In genomic region chr10:27225642-27226257, GRCh38 we compare ENCODE assay signal across 26 cellular contexts. TPM values are rescaled to one million over a fixed set of nuclear protein-coding genes. Genes with fewer than 3 reads are reported as not detected.
DNase-seq lines count a peak whose midpoint lies in the region; ATAC-seq and TF ChIP-seq lines count a peak whose summit lies in the region.
"Had no signal": no experiment of that assay in that cellular context is flagged by ENCODE, and none has a peak within 500 bp of the region (broad histone marks: within the 10 kb centered on the region; RNA-seq: fewer than 3 reads in every experiment).

No MANE protein-coding gene starts in this region.

- peaks cover 26% of the 10 kb centered on the region for H3K36me3 Mint-ChIP-seq in activated CD8-positive, alpha-beta memory T cell treated with anti-CD3 and anti-CD28 coated beads, Interleukin-2, amount 10 ng/mL, durations not matched to agents 7 days and 5 days
- H3K36me3 Mint-ChIP-seq in activated T-helper 1 cell treated with anti-CD3 and anti-CD28 coated beads, Interleukin-12 subunit alpha, Interleukin-12 subunit beta, Interleukin-2, Interleukin-4 antibody, amounts not matched to agents 30 ng/mL and 10 ng/mL and 1 ng/mL, durations not matched to agents 14 hours and 24 hours and 36 hours (ENCODE audit: low read depth) = peaks cover 8% of the 10 kb centered on the region
- H3K36me3 Mint-ChIP-seq in progenitor cell of endocrine pancreas (ENCODE audit: insufficient read depth) = peaks cover 14% of the 10 kb centered on the region
- H3K36me3 Mint-ChIP-seq: type B pancreatic cell had no signal

- intact Hi-C loops in activated T-helper 1 cell treated with anti-CD3 and anti-CD28 coated beads, Interleukin-12 subunit alpha, Interleukin-12 subunit beta, Interleukin-2, Interleukin-4 antibody, amounts not matched to agents 30 ng/mL and 10 ng/mL and 1 ng/mL, durations not matched to agents 14 hours and 24 hours and 36 hours (cut with micrococcal nuclease) = no loop called here

- H3K27me3 Mint-ChIP-seq in activated CD8-positive, alpha-beta memory T cell treated with anti-CD3 and anti-CD28 coated beads, Interleukin-2, amount 10 ng/mL, durations not matched to agents 7 days and 5 days = no peaks in the 10 kb centered on the region
- H3K27me3 Mint-ChIP-seq in activated T-helper 1 cell treated with anti-CD3 and anti-CD28 coated beads, Interleukin-12 subunit alpha, Interleukin-12 subunit beta, Interleukin-2, Interleukin-4 antibody, amounts not matched to agents 30 ng/mL and 10 ng/mL and 1 ng/mL, durations not matched to agents 14 hours and 24 hours and 36 hours (ENCODE audit: insufficient read depth) = no peaks in the 10 kb centered on the region
- H3K27me3 Mint-ChIP-seq in progenitor cell of endocrine pancreas = no peaks in the 10 kb centered on the region
- H3K27me3 Mint-ChIP-seq: type B pancreatic cell had no signal

- peak; percentile 86 for ATAC-seq in activated CD8-positive, alpha-beta memory T cell treated with anti-CD3 and anti-CD28 coated beads, Interleukin-2, amount 10 ng/mL, durations not matched to agents 7 days and 5 days
- peak; percentile 45 for ATAC-seq in GM18498 (IDR thresholded peaks at IDR 0.05; ENCODE audit: unreplicated experiment)
- ATAC-seq: gastroesophageal sphincter, left lung, pancreas, SK-N-SH treated with all-trans-retinoic acid at 6 μM for 48 hours had no signal

- H3K4me3 Mint-ChIP-seq in activated CD8-positive, alpha-beta memory T cell treated with anti-CD3 and anti-CD28 coated beads, Interleukin-2, amount 10 ng/mL, durations not matched to agents 7 days and 5 days = peak overlapping the region; percentile 23
- H3K4me3 Mint-ChIP-seq in activated T-helper 1 cell treated with anti-CD3 and anti-CD28 coated beads, Interleukin-12 subunit alpha, Interleukin-12 subunit beta, Interleukin-2, Interleukin-4 antibody, amounts not matched to agents 30 ng/mL and 10 ng/mL and 1 ng/mL, durations not matched to agents 14 hours and 24 hours and 36 hours = no peak overlapping the region
- no peak overlapping the region for H3K4me3 Mint-ChIP-seq in progenitor cell of endocrine pancreas (ENCODE audit: low read depth)
- H3K4me3 Mint-ChIP-seq: endodermal cell, type B pancreatic cell had no signal

- peak overlapping the region; percentile 83 for H3K27ac Mint-ChIP-seq in activated CD8-positive, alpha-beta memory T cell treated with anti-CD3 and anti-CD28 coated beads, Interleukin-2, amount 10 ng/mL, durations not matched to agents 7 days and 5 days
- H3K27ac Mint-ChIP-seq in activated T-helper 1 cell treated with anti-CD3 and anti-CD28 coated beads, Interleukin-12 subunit alpha, Interleukin-12 subunit beta, Interleukin-2, Interleukin-4 antibody, amounts not matched to agents 30 ng/mL and 10 ng/mL and 1 ng/mL, durations not matched to agents 14 hours and 24 hours and 36 hours = peak overlapping the region; percentile 19
- peak overlapping the region; percentile 10 for H3K27ac Mint-ChIP-seq in progenitor cell of endocrine pancreas
- H3K27ac Mint-ChIP-seq: endodermal cell, type B pancreatic cell had no signal

- H3K4me1 Mint-ChIP-seq in activated CD8-positive, alpha-beta memory T cell treated with anti-CD3 and anti-CD28 coated beads, Interleukin-2, amount 10 ng/mL, durations not matched to agents 7 days and 5 days = peaks cover 24% of the 10 kb centered on the region
- H3K4me1 Mint-ChIP-seq in activated T-helper 1 cell treated with anti-CD3 and anti-CD28 coated beads, Interleukin-12 subunit alpha, Interleukin-12 subunit beta, Interleukin-2, Interleukin-4 antibody, amounts not matched to agents 30 ng/mL and 10 ng/mL and 1 ng/mL, durations not matched to agents 14 hours and 24 hours and 36 hours (ENCODE audit: low read depth) = peaks cover 11% of the 10 kb centered on the region
- no peaks in the 10 kb centered on the region for H3K4me1 Mint-ChIP-seq in progenitor cell of endocrine pancreas (ENCODE audit: low read depth)
- H3K4me1 Mint-ChIP-seq: endodermal cell had no signal

- CTCF ChIA-PET in activated CD8-positive, alpha-beta memory T cell treated with anti-CD3 and anti-CD28 coated beads, Interleukin-2, amount 10 ng/mL, durations not matched to agents 7 days and 5 days (lab: Charles Lee) = interaction anchor here (1.2 kb wide), 1 partner anchor 27 kb away, joined by 4 read pairs; no protein-coding TSS in a partner anchor

- no peak for TF ChIP-seq CTCF in progenitor cell of endocrine pancreas (IDR thresholded peaks at IDR 0.05; ENCODE audit: unreplicated experiment)

- peak; percentile 67 for DNase-seq in activated CD8-positive, alpha-beta memory T cell treated with anti-CD3 and anti-CD28 coated beads, Interleukin-2, amount 10 ng/mL, durations not matched to agents 7 days and 5 days
- no peak for DNase-seq in activated CD8-positive, alpha-beta memory T cell treated with anti-CD3 and anti-CD28 coated beads for 24 hours
- DNase-seq in activated T-helper 1 cell treated with anti-CD3 and anti-CD28 coated beads, Interleukin-12 subunit alpha, Interleukin-12 subunit beta, Interleukin-2, Interleukin-4 antibody, amounts not matched to agents 30 ng/mL and 10 ng/mL and 1 ng/mL, durations not matched to agents 14 hours and 24 hours and 36 hours (ENCODE audit: low spot score) = no peak
- DNase-seq in progenitor cell of endocrine pancreas (ENCODE audit: low spot score, unreplicated experiment) = no peak
- DNase-seq in NCI-H2196 (lab: John Stamatoyannopoulos, UW; ENCODE audit: unreplicated experiment) = no peak
- no peak for DNase-seq in activated CD4-positive, CD25-positive, alpha-beta regulatory T cell (lab: John Stamatoyannopoulos, UW)
- no peak for DNase-seq in anterior cingulate cortex (lab: John Stamatoyannopoulos, UW)
- DNase-seq: AML-193, colonic mucosa, COR-L47, DMS79, endodermal cell, hippocampal formation, left lung, MM.1S, NCI-H1436 treated with DMSO at 0.1 percent for 48 hours, NCI-H2107, NCI-H446 treated with DMSO at 0.1 percent for 48 hours, pancreas, right lobe of liver, T-helper 9 cell, WERI-Rb-1 had no signal

- no peaks in the 10 kb centered on the region for H3K9me3 Mint-ChIP-seq in activated CD8-positive, alpha-beta memory T cell treated with anti-CD3 and anti-CD28 coated beads, Interleukin-2, amount 10 ng/mL, durations not matched to agents 7 days and 5 days (ENCODE audit: low read depth)
- H3K9me3 Mint-ChIP-seq in activated T-helper 1 cell treated with anti-CD3 and anti-CD28 coated beads, Interleukin-12 subunit alpha, Interleukin-12 subunit beta, Interleukin-2, Interleukin-4 antibody, amounts not matched to agents 30 ng/mL and 10 ng/mL and 1 ng/mL, durations not matched to agents 14 hours and 24 hours and 36 hours = no peaks in the 10 kb centered on the region
- H3K9me3 Mint-ChIP-seq in progenitor cell of endocrine pancreas (ENCODE audit: low read depth) = no peaks in the 10 kb centered on the region
- H3K9me3 Mint-ChIP-seq: endodermal cell, type B pancreatic cell had no signal

RNA-seq across cellular contexts. Expression of gene ACBD5, which starts 14.8 kb away (rescaled TPM):
- total RNA-seq in activated CD8-positive, alpha-beta memory T cell treated with anti-CD3 and anti-CD28 coated beads, Interleukin-2, amount 10 ng/mL, durations not matched to agents 7 days and 5 days = 10 to 100 TPM; 24.2 to 24.5 TPM
- 20.0 and 22.0 TPM in 2 replicates for total RNA-seq in activated T-helper 1 cell treated with anti-CD3 and anti-CD28 coated beads, Interleukin-12 subunit alpha, Interleukin-12 subunit beta, Interleukin-2, Interleukin-4 antibody, amounts not matched to agents 30 ng/mL and 10 ng/mL and 1 ng/mL, durations not matched to agents 14 hours and 24 hours and 36 hours
- total RNA-seq in progenitor cell of endocrine pancreas = 19.7 and 21.3 TPM in 2 replicates

Comparison
In these comparisons a context has a peak if more than half of its experiments do, and no peak if none do; other contexts are left out.
1. H3K27ac Mint-ChIP-seq: peak in every context shown above with its lines; median percentile 83 in activated CD8-positive, alpha-beta memory T cell treated with anti-CD3 and anti-CD28 coated beads, Interleukin-2, amount 10 ng/mL, durations not matched to agents 7 days and 5 days; 19 in activated T-helper 1 cell treated with anti-CD3 and anti-CD28 coated beads, Interleukin-12 subunit alpha, Interleukin-12 subunit beta, Interleukin-2, Interleukin-4 antibody, amounts not matched to agents 30 ng/mL and 10 ng/mL and 1 ng/mL, durations not matched to agents 14 hours and 24 hours and 36 hours; 10 in progenitor cell of endocrine pancreas.